ENCODE assay signal across 8 cellular contexts in genomic region chr14:58749066-58749669, GRCh38.
DNase-seq lines count a peak whose midpoint lies in the region; ATAC-seq and TF ChIP-seq lines count a peak whose summit lies in the region.

No MANE protein-coding gene starts in this region.

- H3K9me3 ChIP-seq in CD4-positive, alpha-beta memory T cell (ENCODE audit: control insufficient read depth in 1 of 2, low read length in 2 of 2) = no peaks in the 10 kb centered on the region

- no peaks in the 10 kb centered on the region for H3K9me3 Mint-ChIP-seq in activated CD4-positive, alpha-beta T cell treated with anti-CD3 and anti-CD28 coated beads for 36 hours (ENCODE audit: low read depth)
- no peaks in the 10 kb centered on the region for H3K9me3 Mint-ChIP-seq in stimulated activated effector memory CD8-positive, alpha-beta T cell treated with anti-CD3 and anti-CD28 coated beads, Interleukin-12 subunit alpha, Interleukin-12 subunit beta, amount 100 ng/mL, for 72 hours
- peaks cover 0 to 2% (median 0%) of the 10 kb centered on the region in 8 donors for H3K9me3 Mint-ChIP-seq in CD4-positive, alpha-beta memory T cell

- POLR2A ChIA-PET in activated CD4-positive, alpha-beta T cell treated with anti-CD3 and anti-CD28 coated beads for 36 hours (lab: Charles Lee) = no interaction called here
- POLR2A ChIA-PET in RWPE1 (lab: Yijun Ruan, JAX; ENCODE audit: low non-redundant PET) = no interaction called here
- POLR2A ChIA-PET in CD4-positive, alpha-beta memory T cell (lab: Charles Lee; ENCODE audit: partially characterized antibody) = no interaction called here

- H3K27ac Mint-ChIP-seq in activated CD4-positive, alpha-beta T cell treated with anti-CD3 and anti-CD28 coated beads for 36 hours = no peak overlapping the region
- no peak overlapping the region for H3K27ac Mint-ChIP-seq in stimulated activated effector memory CD8-positive, alpha-beta T cell treated with anti-CD3 and anti-CD28 coated beads, Interleukin-12 subunit alpha, Interleukin-12 subunit beta, amount 100 ng/mL, for 72 hours
- H3K27ac Mint-ChIP-seq in CD4-positive, alpha-beta memory T cell = peak overlapping the region in 1 of 7 donors; percentile 10

- no peaks in the 10 kb centered on the region for H3K27me3 ChIP-seq in CD4-positive, alpha-beta memory T cell (ENCODE audit: insufficient read depth, low read length)

- H3K4me3 ChIP-seq in CD4-positive, alpha-beta memory T cell (ENCODE audit: low read length in 2 of 2) = no peak overlapping the region

- CTCF ChIA-PET in activated CD4-positive, alpha-beta T cell treated with anti-CD3 and anti-CD28 coated beads for 36 hours (lab: Charles Lee) = no interaction called here
- CTCF ChIA-PET in RWPE1 (lab: Yijun Ruan, JAX) = interaction anchor here (0.6 kb wide), 1 partner anchor 558 kb away, joined by 3 read pairs; no protein-coding TSS in a partner anchor
- CTCF ChIA-PET in CD4-positive, alpha-beta memory T cell (lab: Charles Lee; ENCODE audit: partially characterized antibody) = no interaction called here

- peak; percentile 80 for ATAC-seq in activated CD4-positive, alpha-beta T cell treated with anti-CD3 and anti-CD28 coated beads for 36 hours
- ATAC-seq in GM19467 (IDR thresholded peaks at IDR 0.05; ENCODE audit: unreplicated experiment) (peak; percentile 78), HG03432 (IDR thresholded peaks at IDR 0.05; ENCODE audit: unreplicated experiment) (peak; percentile 93)
- ATAC-seq in stimulated activated effector memory CD8-positive, alpha-beta T cell treated with anti-CD3 and anti-CD28 coated beads, Interleukin-12 subunit alpha, Interleukin-12 subunit beta, amount 100 ng/mL, for 72 hours = peak; percentile 74

- H3K4me1 Mint-ChIP-seq in activated CD4-positive, alpha-beta T cell treated with anti-CD3 and anti-CD28 coated beads for 36 hours = peaks cover 9% of the 10 kb centered on the region
- H3K4me1 Mint-ChIP-seq in stimulated activated effector memory CD8-positive, alpha-beta T cell treated with anti-CD3 and anti-CD28 coated beads, Interleukin-12 subunit alpha, Interleukin-12 subunit beta, amount 100 ng/mL, for 72 hours = no peaks in the 10 kb centered on the region
- H3K4me1 Mint-ChIP-seq in CD4-positive, alpha-beta memory T cell = peaks cover 3 to 14% (median 7%) of the 10 kb centered on the region in 4 donors

- no peak for TF ChIP-seq CTCF in RWPE1 (conservative IDR thresholded peaks at IDR 0.05; ENCODE audit: low read depth)

- H3K4me1 ChIP-seq in CD4-positive, alpha-beta memory T cell (ENCODE audit: insufficient read depth, low read length) = no peaks in the 10 kb centered on the region

- intact Hi-C loops in activated CD4-positive, alpha-beta T cell treated with anti-CD3 and anti-CD28 coated beads for 36 hours (cut with DNase I, micrococcal nuclease) = loop anchor here in 1 of 2 experiments (1.0 kb wide), 1 partner anchor 16 kb away; no protein-coding TSS in a partner anchor
- intact Hi-C loops in CD4-positive, alpha-beta memory T cell (cut with micrococcal nuclease) = no loop called here

- no peaks in the 10 kb centered on the region for H3K36me3 Mint-ChIP-seq in activated CD4-positive, alpha-beta T cell treated with anti-CD3 and anti-CD28 coated beads for 36 hours (ENCODE audit: low read depth)
- no peaks in the 10 kb centered on the region for H3K36me3 Mint-ChIP-seq in stimulated activated effector memory CD8-positive, alpha-beta T cell treated with anti-CD3 and anti-CD28 coated beads, Interleukin-12 subunit alpha, Interleukin-12 subunit beta, amount 100 ng/mL, for 72 hours
- no peaks in the 10 kb centered on the region for H3K36me3 Mint-ChIP-seq in CD4-positive, alpha-beta memory T cell

- peak; percentile 67 for DNase-seq in activated CD4-positive, alpha-beta T cell treated with anti-CD3 and anti-CD28 coated beads for 36 hours
- DNase-seq in activated CD4-positive, alpha-beta T cell treated with anti-CD3 and anti-CD28 coated beads, Interleukin-2, amount 50 U/mL, for 4 hours = no peak
- peak; percentile 34 for DNase-seq in RWPE1 (ENCODE audit: low spot score)
- DNase-seq in fibroblast of peridontal ligament (ENCODE audit: extremely low read depth) = peak; percentile 89
- DNase-seq in stimulated activated effector memory CD8-positive, alpha-beta T cell treated with anti-CD3 and anti-CD28 coated beads, Interleukin-12 subunit alpha, Interleukin-12 subunit beta, amount 100 ng/mL, for 72 hours (ENCODE audit: low spot score in 2 of 2) = peak in 1 of 2 donors; percentile 51
- DNase-seq in CD4-positive, alpha-beta memory T cell = no peak

- no peaks in the 10 kb centered on the region for H3K27me3 Mint-ChIP-seq in activated CD4-positive, alpha-beta T cell treated with anti-CD3 and anti-CD28 coated beads for 36 hours
- H3K27me3 Mint-ChIP-seq in CD4-positive, alpha-beta memory T cell = peaks cover 1 to 2% of the 10 kb centered on the region in 2 donors

- no peaks in the 10 kb centered on the region for H3K36me3 ChIP-seq in CD4-positive, alpha-beta memory T cell (ENCODE audit: insufficient read depth, low read length)

- no peak overlapping the region for H3K27ac ChIP-seq in RWPE1
- no peak overlapping the region for H3K27ac ChIP-seq in CD4-positive, alpha-beta memory T cell (ENCODE audit: low read depth, low read length)

- H3K4me3 Mint-ChIP-seq in activated CD4-positive, alpha-beta T cell treated with anti-CD3 and anti-CD28 coated beads for 36 hours = no peak overlapping the region
- H3K4me3 Mint-ChIP-seq in stimulated activated effector memory CD8-positive, alpha-beta T cell treated with anti-CD3 and anti-CD28 coated beads, Interleukin-12 subunit alpha, Interleukin-12 subunit beta, amount 100 ng/mL, for 72 hours = no peak overlapping the region
- peak overlapping the region in 3 of 8 donors; percentile 25 to 27 (median 25) for H3K4me3 Mint-ChIP-seq in CD4-positive, alpha-beta memory T cell

Comparison
In these comparisons a context has a peak if more than half of its experiments do, and no peak if none do; other contexts are left out.
1. DNase-seq: peak in activated CD4-positive, alpha-beta T cell treated with anti-CD3 and anti-CD28 coated beads for 36 hours (single experiment), RWPE1 (single experiment) and fibroblast of peridontal ligament (single experiment); none in activated CD4-positive, alpha-beta T cell treated with anti-CD3 and anti-CD28 coated beads, Interleukin-2, amount 50 U/mL, for 4 hours (0 of 2) and CD4-positive, alpha-beta memory T cell (0 of 5).
2. Peak in every context shown above with its lines, with median percentiles within 50 percentile points of each other: ATAC-seq.